8 cellular contexts compared by ENCODE assay signal in genomic region chr5:179658179-179658856, GRCh38. TPM values are rescaled to one million over a fixed set of nuclear protein-coding genes. Genes with fewer than 3 reads are reported as not detected.
DNase-seq lines count a peak whose midpoint lies in the region; ATAC-seq and TF ChIP-seq lines count a peak whose summit lies in the region.
"Not testable (repeated sequence)": the region's sequence is repeated elsewhere in the genome, so short reads cannot be mapped to it uniquely, and the experiment has no call there.

No MANE protein-coding gene starts in this region.

- H3K9me3 Mint-ChIP-seq in activated naive CD8-positive, alpha-beta T cell treated with anti-CD3 and anti-CD28 coated beads, Interleukin-2, amount 10 ng/mL, durations not matched to agents 7 days and 5 days = not testable (repeated sequence)

- peak overlapping the region; percentile 85 for H3K4me2 ChIP-seq in PC-9

- not testable (repeated sequence) for TF ChIP-seq CTCF in PC-9 (conservative IDR thresholded peaks at IDR 0.05); fibroblast of villous mesenchyme (IDR thresholded peaks at IDR 0.05; ENCODE audit: insufficient read depth, low read depth, low read length)

- H3K27ac ChIP-seq in PC-9; thymus (ENCODE audit: low read depth): not testable (repeated sequence)

- H3K9me2 ChIP-seq in PC-9 (ENCODE audit: insufficient read depth) = not testable (repeated sequence)

- H3K79me2 ChIP-seq in PC-9 (ENCODE audit: low read depth) = not testable (repeated sequence)

- not testable (repeated sequence) for H3F3A ChIP-seq in PC-9 (ENCODE audit: insufficient read depth, low read depth)

- CTCF ChIA-PET in PC-9 (lab: Charles Lee) = not testable (repeated sequence)

- TSS peak; percentile 88 for BruUV-seq in PC-9 (replicated peaks; lab: Mats Ljungman, UMichigan)

- 23% methylated on average over 10 of the region's 29 CpGs for WGBS in thymus

- H3K4me3 ChIP-seq in PC-9 = peak overlapping the region; percentile 55; the same call in 1 of the 2 replicates
- H3K4me3 ChIP-seq in fibroblast of villous mesenchyme (ENCODE audit: low read depth, low read length) = peak overlapping the region; percentile 71
- peak overlapping the region; percentile 20 for H3K4me3 ChIP-seq in thymus (ENCODE audit: low read length)

- not testable (repeated sequence) for H4K20me1 ChIP-seq in PC-9 (ENCODE audit: insufficient read depth)

- H3K27me3 Mint-ChIP-seq in activated naive CD8-positive, alpha-beta T cell treated with anti-CD3 and anti-CD28 coated beads, Interleukin-2, amount 10 ng/mL, durations not matched to agents 7 days and 5 days = not testable (repeated sequence)

- H3K4me1 Mint-ChIP-seq in activated naive CD8-positive, alpha-beta T cell treated with anti-CD3 and anti-CD28 coated beads, Interleukin-2, amount 10 ng/mL, durations not matched to agents 7 days and 5 days = not testable (repeated sequence)

- peak overlapping the region; percentile 87 for H3K4me3 Mint-ChIP-seq in activated naive CD8-positive, alpha-beta T cell treated with anti-CD3 and anti-CD28 coated beads, Interleukin-2, amount 10 ng/mL, durations not matched to agents 7 days and 5 days

- not testable (repeated sequence) for H3K27me3 ChIP-seq in PC-9 (ENCODE audit: insufficient read depth, low read depth); thymus (ENCODE audit: control insufficient read depth, insufficient read depth)

- POLR2A ChIA-PET in PC-9 (lab: Charles Lee; ENCODE audit: unreplicated experiment); activated naive CD8-positive, alpha-beta T cell treated with anti-CD3 and anti-CD28 coated beads, Interleukin-2, amount 10 ng/mL, durations not matched to agents 7 days and 5 days (lab: Charles Lee): not testable (repeated sequence)

- peak overlapping the region; percentile 84 for H2AFZ ChIP-seq in PC-9

- H3K36me3 Mint-ChIP-seq in activated naive CD8-positive, alpha-beta T cell treated with anti-CD3 and anti-CD28 coated beads, Interleukin-2, amount 10 ng/mL, durations not matched to agents 7 days and 5 days = not testable (repeated sequence)

- H3K9me3 ChIP-seq in PC-9 (ENCODE audit: insufficient read depth, low read depth); thymus (ENCODE audit: control insufficient read depth): not testable (repeated sequence)

- not testable (repeated sequence) for H3K4me1 ChIP-seq in PC-9 (replicated peaks; ENCODE audit: insufficient read depth); thymus (ENCODE audit: control insufficient read depth, insufficient read depth, low read length)

- DNase-seq in EH (ENCODE audit: low read depth) = peak; percentile 58
- not testable (repeated sequence) for DNase-seq in PC-9
- DNase-seq in activated naive CD8-positive, alpha-beta T cell treated with anti-CD3 and anti-CD28 coated beads, Interleukin-2, amount 10 ng/mL, durations not matched to agents 7 days and 5 days = peak; percentile 34
- peak; percentile 76 for DNase-seq in fibroblast of villous mesenchyme (ENCODE audit: low read depth)
- DNase-seq in myocyte (ENCODE audit: low read depth) = peak; percentile 44

- intact Hi-C loops in PC-9 (cut with micrococcal nuclease; ENCODE audit: unreplicated experiment) = not testable (repeated sequence)

- not testable (repeated sequence) for H3K27ac Mint-ChIP-seq in activated naive CD8-positive, alpha-beta T cell treated with anti-CD3 and anti-CD28 coated beads, Interleukin-2, amount 10 ng/mL, durations not matched to agents 7 days and 5 days

- not testable (repeated sequence) for H3K36me3 ChIP-seq in PC-9 (ENCODE audit: low read depth); thymus (ENCODE audit: control insufficient read depth, insufficient read depth)

- ATAC-seq in GM21529 (IDR thresholded peaks at IDR 0.05; ENCODE audit: unreplicated experiment) = peak; percentile 54
- ATAC-seq in HG03457 (IDR thresholded peaks at IDR 0.05; ENCODE audit: unreplicated experiment) = peak; percentile 54
- ATAC-seq in activated naive CD8-positive, alpha-beta T cell treated with anti-CD3 and anti-CD28 coated beads, Interleukin-2, amount 10 ng/mL, durations not matched to agents 7 days and 5 days (ENCODE audit: low read depth) = peak; percentile 73

RNA-seq across cellular contexts. Expression of gene CBY3, which starts 22.5 kb away (rescaled TPM):
- total RNA-seq in PC-9 (2021) (not detected in 2 replicates), fibroblast of villous mesenchyme (0.32 TPM in 1 of 2 replicates, not detected in the other), myocyte (not detected in 2 replicates)
- under 1 TPM in 1 of 2 experiments, not detected in 1; 0.40 TPM for total RNA-seq in activated naive CD8-positive, alpha-beta T cell treated with anti-CD3 and anti-CD28 coated beads, Interleukin-2, amount 10 ng/mL, durations not matched to agents 7 days and 5 days
- 0.91 TPM for polyA plus RNA-seq in myocyte (2012)
- polyA plus RNA-seq in thymus = 0.07 TPM

RNA-seq across cellular contexts. Expression of gene HNRNPH1, which starts 34.8 kb away (rescaled TPM):
- total RNA-seq in PC-9 (2021) = 626 and 723 TPM in 2 replicates
- total RNA-seq in activated naive CD8-positive, alpha-beta T cell treated with anti-CD3 and anti-CD28 coated beads, Interleukin-2, amount 10 ng/mL, durations not matched to agents 7 days and 5 days = 1,000 to 10,000 TPM; 1,103 to 1,162 TPM
- 474 and 562 TPM in 2 replicates for total RNA-seq in fibroblast of villous mesenchyme
- total RNA-seq in myocyte = 221 and 258 TPM in 2 replicates
- polyA plus RNA-seq in myocyte (2012) = 243 TPM
- 582 TPM for polyA plus RNA-seq in thymus

RNA-seq across cellular contexts. Expression of gene CANX, which starts 40.4 kb away (rescaled TPM):
- total RNA-seq in PC-9 (2021) (712 and 792 TPM in 2 replicates), fibroblast of villous mesenchyme (628 and 886 TPM in 2 replicates), myocyte (522 and 641 TPM in 2 replicates)
- total RNA-seq in activated naive CD8-positive, alpha-beta T cell treated with anti-CD3 and anti-CD28 coated beads, Interleukin-2, amount 10 ng/mL, durations not matched to agents 7 days and 5 days = 100 to 1,000 TPM; 255 to 294 TPM
- 757 TPM for polyA plus RNA-seq in myocyte (2012)
- polyA plus RNA-seq in thymus = 86.1 TPM

Comparison
In these comparisons a context has a peak if more than half of its experiments do, and no peak if none do; other contexts are left out.
1. H3K4me3 ChIP-seq: peak in every context shown above with its lines; median percentile 71 in fibroblast of villous mesenchyme; 55 in PC-9; 20 in thymus.